14 cellular contexts compared by ENCODE assay signal in the genomic region with DNA sequence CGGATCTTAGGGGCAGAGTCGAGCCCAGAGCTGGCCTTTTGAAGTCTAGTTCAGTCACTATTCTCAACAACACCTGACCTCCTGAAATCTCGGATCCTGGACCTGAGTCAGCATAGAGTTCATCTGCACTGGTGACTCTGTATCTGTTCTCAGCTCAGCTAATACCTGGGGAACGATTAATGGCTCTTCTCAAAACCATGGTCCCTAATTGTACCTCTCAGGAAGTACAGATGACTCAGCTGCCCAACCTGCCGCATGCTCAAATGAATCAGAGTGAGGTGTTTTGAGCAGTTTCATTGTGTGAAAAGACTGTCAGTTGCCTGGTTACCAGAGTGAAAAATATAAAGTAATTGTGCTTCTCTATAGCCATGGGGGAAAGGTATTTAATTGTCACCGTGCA.
DNase-seq lines count a peak whose midpoint lies in the region; ATAC-seq and TF ChIP-seq lines count a peak whose summit lies in the region.
"Had no signal": no experiment of that assay in that cellular context is flagged by ENCODE, and none has a peak within 500 bp of the region (broad histone marks: within the 10 kb centered on the region; RNA-seq: fewer than 3 reads in every experiment).

No MANE protein-coding gene starts in this region.

- H3K4me1 ChIP-seq in gastrocnemius medialis = no peaks in the 10 kb centered on the region

- H3K36me3 ChIP-seq in gastrocnemius medialis = no peaks in the 10 kb centered on the region

- no peak overlapping the region for H3K4me3 Mint-ChIP-seq in T-helper 17 cell
- H3K4me3 Mint-ChIP-seq: H9; stimulated activated naive CD8-positive, alpha-beta T cell treated with anti-CD3 and anti-CD28 coated beads, Interleukin-15, Interleukin-2, amounts not matched to agents 100 ng/mL and 50 ng/mL, for 24 hours had no signal

- no peaks in the 10 kb centered on the region for H3K4me1 Mint-ChIP-seq in T-helper 17 cell
- H3K4me1 Mint-ChIP-seq: H9 had no signal

- peak; percentile 70 for ATAC-seq in HG02610 (IDR thresholded peaks at IDR 0.05; ENCODE audit: unreplicated experiment)
- ATAC-seq in HG03457 (IDR thresholded peaks at IDR 0.05; ENCODE audit: unreplicated experiment) = no peak
- no peak for ATAC-seq in gastrocnemius medialis
- no peak for ATAC-seq in T-helper 17 cell
- no peak for ATAC-seq in HG03135 (IDR thresholded peaks at IDR 0.05; ENCODE audit: unreplicated experiment)
- ATAC-seq: left colon had no signal

- TF ChIP-seq POLR2A in gastrocnemius medialis (IDR thresholded peaks at IDR 0.05) = no peak

- no peak overlapping the region for H3K27ac ChIP-seq in gastrocnemius medialis

- no peaks in the 10 kb centered on the region for H3K27me3 ChIP-seq in gastrocnemius medialis

- in situ Hi-C loops in gastrocnemius medialis (cut with MboI; ENCODE audit: low sequenced_read_pairs in 4 of 4) = no loop called here

- H3K27me3 Mint-ChIP-seq in T-helper 17 cell = peaks cover 22% of the 10 kb centered on the region

- no peak overlapping the region for H3K27ac Mint-ChIP-seq in T-helper 17 cell
- H3K27ac Mint-ChIP-seq: H9; stimulated activated naive CD8-positive, alpha-beta T cell treated with anti-CD3 and anti-CD28 coated beads, Interleukin-15, Interleukin-2, amounts not matched to agents 100 ng/mL and 50 ng/mL, for 24 hours had no signal

- H3K36me3 Mint-ChIP-seq in T-helper 17 cell (ENCODE audit: low read depth) = no peaks in the 10 kb centered on the region

- H3K4me3 ChIP-seq in epithelial cell of proximal tubule (ENCODE audit: low read depth, low read length) (no peak overlapping the region), gastrocnemius medialis (no peak overlapping the region)

- DNase-seq in ELR (ENCODE audit: low read depth) (peak; percentile 35), NCI-H345 treated with DMSO at 0.1 percent for 48 hours (lab: John Stamatoyannopoulos, UW; ENCODE audit: unreplicated experiment) (peak; percentile 7), epithelial cell of proximal tubule (ENCODE audit: low read depth) (peak; percentile 88), gastrocnemius medialis (no peak), T-helper 17 cell (no peak)
- DNase-seq: aorta, DND-41, H9, left colon, NCI-H2029 had no signal

- no peaks in the 10 kb centered on the region for H3K9me3 ChIP-seq in gastrocnemius medialis
- no peaks in the 10 kb centered on the region for H3K9me3 ChIP-seq in T-helper 17 cell (ENCODE audit: control insufficient read depth, low read length, poor library complexity, severe bottlenecking)

- intact Hi-C loops in gastrocnemius medialis (cut with DNase I; ENCODE audit: low total_unique reads) = no loop called here

- TF ChIP-seq CTCF in epithelial cell of proximal tubule (conservative IDR thresholded peaks at IDR 0.05; ENCODE audit: low read depth, low read length) (no peak), gastrocnemius medialis (IDR thresholded peaks at IDR 0.05 in 4 of 5, conservative IDR thresholded peaks at IDR 0.05 in 1 of 5) (no peak)

Comparison
In these comparisons a context has a peak if more than half of its experiments do, and no peak if none do; other contexts are left out.
1. DNase-seq: peak in ELR (single experiment), NCI-H345 treated with DMSO at 0.1 percent for 48 hours (single experiment) and epithelial cell of proximal tubule (single experiment); none in gastrocnemius medialis (0 of 2) and T-helper 17 cell (0 of 3).